Comparison of ENCODE assay signal across 1 cellular context in genomic region chr12:113439606-113440030, GRCh38.
TF ChIP-seq lines count a peak whose summit lies in the region.

No MANE protein-coding gene starts in this region.

TF ChIP-seq in endothelial cell of umbilical vein, 7 proteins besides CTCF, POLR2A, EP300 and RAD21:
- no peak for TF ChIP-seq MAX (IDR thresholded peaks at IDR 0.05; ENCODE audit: insufficient read depth, insufficient read length)
- no peak for TF ChIP-seq EZH2 (IDR thresholded peaks at IDR 0.05; ENCODE audit: borderline replicate concordance, low read depth, low read length, severe bottlenecking)
- TF ChIP-seq JUN (IDR thresholded peaks at IDR 0.05; ENCODE audit: borderline replicate concordance, insufficient read depth, insufficient read length, low read depth): no peak
- no peak for TF ChIP-seq FOS (IDR thresholded peaks at IDR 0.05; ENCODE audit: borderline replicate concordance, insufficient read depth, low read length)
- no peak for TF ChIP-seq POLR2AphosphoS5 (IDR thresholded peaks at IDR 0.05; ENCODE audit: insufficient read depth, low read depth, low read length)
- TF ChIP-seq GATA2 (IDR thresholded peaks at IDR 0.05; ENCODE audit: insufficient read depth, insufficient read length, low read depth, low read length): no peak
- TF ChIP-seq MYC (IDR thresholded peaks at IDR 0.05; ENCODE audit: low read depth, low read length): no peak
